ENCODE assay signal across 8 cellular contexts in genomic region chr5:54743997-54744788, GRCh38.
DNase-seq lines count a peak whose midpoint lies in the region; ATAC-seq and TF ChIP-seq lines count a peak whose summit lies in the region.

No MANE protein-coding gene starts in this region.

- no peak overlapping the region for H3K4me3 Mint-ChIP-seq in MCF 10A (ENCODE audit: unreplicated experiment)

- no peaks in the 10 kb centered on the region for H3K9me3 Mint-ChIP-seq in MCF 10A (ENCODE audit: unreplicated experiment)

- peaks cover 6% of the 10 kb centered on the region for H3K4me1 Mint-ChIP-seq in MCF 10A (ENCODE audit: insufficient read depth, unreplicated experiment)

- intact Hi-C loops in MCF 10A (cut with micrococcal nuclease), result loop anchor here (10.0 kb wide), 1 partner anchor 101 kb away; no protein-coding TSS in a partner anchor

- no TSS peak for BruUV-seq in MCF 10A (replicated peaks; lab: Mats Ljungman, UMichigan)

- H3K27ac ChIP-seq in layer of hippocampus (ENCODE audit: low read depth, low read length), result peak overlapping the region; percentile 27

- peak; percentile 42 for DNase-seq in SIG-M5 treated with dmso at 0.1 percent for 504 hours (lab: John Stamatoyannopoulos, UW; ENCODE audit: unreplicated experiment)
- no peak for DNase-seq in SIG-M5 (lab: John Stamatoyannopoulos, UW)
- peak in 3 of 5 experiments; percentile 22 to 98 (median 63) for DNase-seq in T-helper 2 cell
- DNase-seq in MCF 10A (ENCODE audit: unreplicated experiment), result peak; percentile 78
- DNase-seq in stimulated activated CD4-positive, alpha-beta T cell treated with anti-CD3 and anti-CD28 coated beads, TNF-alpha, amount 100 ng/mL, for 4 hours (ENCODE audit: low read depth in 3 of 3), result peak in 2 of 3 experiments; percentile 3 to 7
- DNase-seq in GM19240 (ENCODE audit: insufficient read length, low spot score), result no peak

- ATAC-seq in HG03378 (IDR thresholded peaks at IDR 0.05; ENCODE audit: unreplicated experiment), result peak; percentile 85

- peak overlapping the region; percentile 74 for H3K27ac Mint-ChIP-seq in MCF 10A (ENCODE audit: low read depth, unreplicated experiment)

- no peaks in the 10 kb centered on the region for H3K27me3 ChIP-seq in layer of hippocampus (ENCODE audit: control insufficient read depth, insufficient read depth, low read length)

- CTCF ChIA-PET in MCF 10A (lab: Yijun Ruan, JAX), result interaction anchor here (0.6 to 3.9 kb wide), 14 partner anchors 10 to 1542 kb away, joined by 3 to 31 read pairs (median 3); partner anchors contain the start of gene SNX18

- no peaks in the 10 kb centered on the region for H3K27me3 Mint-ChIP-seq in MCF 10A (ENCODE audit: insufficient read depth, unreplicated experiment)

- TF ChIP-seq CTCF in MCF 10A (IDR thresholded peaks at IDR 0.05; ENCODE audit: unreplicated experiment), result no peak

- POLR2A ChIA-PET in MCF 10A (lab: Yijun Ruan, JAX), result interaction anchor here (0.5 to 1.1 kb wide), 6 partner anchors 22 to 1107 kb away, joined by 3 to 5 read pairs (median 3); partner anchors contain the start of genes ARL15, GPX8 and IL31RA

- H3K36me3 Mint-ChIP-seq in MCF 10A (ENCODE audit: insufficient read depth, unreplicated experiment), result no peaks in the 10 kb centered on the region

Comparison
In these comparisons a context has a peak if more than half of its experiments do, and no peak if none do; other contexts are left out.
1. DNase-seq: peak in SIG-M5 treated with dmso at 0.1 percent for 504 hours (single experiment), T-helper 2 cell (3 of 5), MCF 10A (single experiment) and stimulated activated CD4-positive, alpha-beta T cell treated with anti-CD3 and anti-CD28 coated beads, TNF-alpha, amount 100 ng/mL, for 4 hours (2 of 3); none in SIG-M5 (single experiment) and GM19240 (single experiment).